ENCODE assay signal across 20 cellular contexts in the genomic region with DNA sequence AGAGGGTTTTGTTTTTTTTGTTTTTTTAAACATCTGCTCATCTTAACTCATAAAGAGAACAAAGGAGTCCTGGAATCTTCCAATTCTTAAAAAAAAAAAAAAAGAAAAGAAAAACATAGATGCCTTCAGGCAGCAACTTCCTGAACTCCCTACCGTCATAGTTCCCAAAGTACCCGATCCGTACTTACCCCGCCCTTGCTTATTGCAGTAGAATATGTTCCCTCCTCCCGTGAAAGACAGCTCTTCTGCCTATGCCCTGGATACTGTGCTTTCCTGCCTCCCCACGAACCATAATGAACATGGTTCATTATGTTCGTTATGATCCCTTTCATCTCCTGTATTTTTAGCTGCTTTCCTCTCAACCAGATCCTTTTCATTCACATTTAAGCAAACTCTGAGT. TPM values are rescaled to one million over a fixed set of nuclear protein-coding genes. Genes with fewer than 3 reads are reported as not detected.
A peak's percentile ranks its signal among the peaks of the same experiment; 100 is the strongest.
DNase-seq lines count a peak whose midpoint lies in the region; ATAC-seq, FAIRE-seq and TF ChIP-seq lines count a peak whose summit lies in the region.
"Had no signal": no experiment of that assay in that cellular context is flagged by ENCODE, and none has a peak within 500 bp of the region (broad histone marks: within the 10 kb centered on the region; RNA-seq: fewer than 3 reads in every experiment).

No MANE protein-coding gene starts in this region.

- no peak overlapping the region for H3K4me3 Mint-ChIP-seq in naive B cell
- H3K4me3 Mint-ChIP-seq in activated CD4-positive, alpha-beta T cell treated with anti-CD3 and anti-CD28 coated beads for 36 hours, result no peak overlapping the region
- H3K4me3 Mint-ChIP-seq: CD4-positive, alpha-beta memory T cell had no signal

- H3K9me1 ChIP-seq in K562 (ENCODE audit: control insufficient read depth, insufficient read depth, low read length), result no peaks in the 10 kb centered on the region

- no peak for ATAC-seq in Right ventricle myocardium inferior
- ATAC-seq in K562, result no peak
- ATAC-seq in naive B cell (ENCODE audit: low read depth in 2 of 2), result no peak
- ATAC-seq in HG02678 (IDR thresholded peaks at IDR 0.05; ENCODE audit: unreplicated experiment), result no peak
- ATAC-seq in activated CD4-positive, alpha-beta T cell treated with anti-CD3 and anti-CD28 coated beads for 36 hours, result no peak
- no peak for ATAC-seq in HG02798 (IDR thresholded peaks at IDR 0.05; ENCODE audit: poor library complexity, unreplicated experiment)
- ATAC-seq: A549, GM12878 had no signal

- H3K4me2 ChIP-seq in K562 (ENCODE audit: insufficient read depth, low read length), result no peak overlapping the region
- H3K4me2 ChIP-seq: A549 had no signal

- H3K9me3 Mint-ChIP-seq in naive B cell, result peaks cover 0 to 7% (median 1%) of the 10 kb centered on the region in 7 donors
- H3K9me3 Mint-ChIP-seq in activated CD4-positive, alpha-beta T cell treated with anti-CD3 and anti-CD28 coated beads for 36 hours (ENCODE audit: low read depth), result no peaks in the 10 kb centered on the region

- H3K27me3 Mint-ChIP-seq in naive B cell, result no peaks in the 10 kb centered on the region
- no peaks in the 10 kb centered on the region for H3K27me3 Mint-ChIP-seq in activated CD4-positive, alpha-beta T cell treated with anti-CD3 and anti-CD28 coated beads for 36 hours
- H3K27me3 Mint-ChIP-seq: CD4-positive, alpha-beta memory T cell had no signal

- TF ChIP-seq CTCF in left ventricle myocardium inferior (IDR thresholded peaks at IDR 0.05; ENCODE audit: borderline replicate concordance) (no peak), K562 (IDR thresholded peaks at IDR 0.05 in 2 of 3, conservative IDR thresholded peaks at IDR 0.05 in 1 of 3; ENCODE audit: insufficient read depth in 2 of 3, low read depth in 1 of 3, low read length in 3 of 3) (no peak)

- no peak for TF ChIP-seq POLR2A in K562 (conservative IDR thresholded peaks at IDR 0.05)

- H3K36me3 Mint-ChIP-seq in naive B cell, result peaks cover 32 to 35% of the 10 kb centered on the region in 2 donors
- peaks cover 18% of the 10 kb centered on the region for H3K36me3 Mint-ChIP-seq in activated CD4-positive, alpha-beta T cell treated with anti-CD3 and anti-CD28 coated beads for 36 hours (ENCODE audit: low read depth)

- H3K9ac ChIP-seq in K562 (ENCODE audit: insufficient read depth in 1 of 2, low read depth in 2 of 2, low read length in 2 of 2), result no peak overlapping the region
- H3K9ac ChIP-seq: GM23248 had no signal

- H3K9me3 ChIP-seq in left ventricle myocardium inferior (replicated peaks) (no peaks in the 10 kb centered on the region), K562 (replicated peaks; ENCODE audit: control insufficient read depth, insufficient read depth, low read depth, low read length) (no peaks in the 10 kb centered on the region)
- H3K9me3 ChIP-seq: A549 had no signal

- CTCF ChIA-PET in K562 (lab: Yijun Ruan, JAX; ENCODE audit: low intra/inter-chr PET ratio), result no interaction called here
- CTCF ChIA-PET in activated CD4-positive, alpha-beta T cell treated with anti-CD3 and anti-CD28 coated beads for 36 hours (lab: Charles Lee), result no interaction called here

- FAIRE-seq in K562 (lab: Jason Lieb, UNC), result peak; percentile 73
- FAIRE-seq: A549, GM12878, GM19239 had no signal

- H3K4me3 ChIP-seq in left ventricle myocardium inferior (no peak overlapping the region), K562 (no peak overlapping the region)
- H3K4me3 ChIP-seq: A549, GM12878, GM23248 had no signal

- intact Hi-C loops in left ventricle myocardium inferior (cut with micrococcal nuclease) (no loop called here), Right ventricle myocardium inferior (cut with DNase I) (no loop called here), K562 (cut with micrococcal nuclease) (no loop called here)
- intact Hi-C loops in activated CD4-positive, alpha-beta T cell treated with anti-CD3 and anti-CD28 coated beads for 36 hours (cut with DNase I, micrococcal nuclease), result no loop called here

- POLR2A ChIA-PET in K562 (lab: Yijun Ruan, JAX), result interaction anchor here (0.9 kb wide), 1 partner anchor 31 kb away, joined by 3 read pairs; no protein-coding TSS in a partner anchor
- POLR2A ChIA-PET in activated CD4-positive, alpha-beta T cell treated with anti-CD3 and anti-CD28 coated beads for 36 hours (lab: Charles Lee), result no interaction called here

- WGBS in K562 (ENCODE audit: insufficient coverage, low coverage, missing lambda C conversion rate), result 75% methylated on average over 7 of the region's 7 CpGs

- peaks cover 3 to 7% (median 5%) of the 10 kb centered on the region in 3 donors for H3K4me1 Mint-ChIP-seq in naive B cell
- H3K4me1 Mint-ChIP-seq in activated CD4-positive, alpha-beta T cell treated with anti-CD3 and anti-CD28 coated beads for 36 hours, result no peaks in the 10 kb centered on the region

- no TSS peak for BruUV-seq in K562 (replicated peaks; lab: Mats Ljungman, UMichigan)

- H2AFZ ChIP-seq in K562 (ENCODE audit: low read depth, low read length), result no peak overlapping the region
- H2AFZ ChIP-seq: GM23248 had no signal

- H3K27ac Mint-ChIP-seq in naive B cell, result peak overlapping the region in 4 of 6 donors; percentile 7 to 26 (median 15)
- H3K27ac Mint-ChIP-seq in activated CD4-positive, alpha-beta T cell treated with anti-CD3 and anti-CD28 coated beads for 36 hours, result no peak overlapping the region

- H3K36me3 ChIP-seq in left ventricle myocardium inferior (peaks cover 42% of the 10 kb centered on the region), K562 (ENCODE audit: control insufficient read depth, insufficient read depth, low read length) (peaks cover 9% of the 10 kb centered on the region; the same call in 2 of the 3 replicates)

- in situ Hi-C loops in K562 (cut with MboI), result no loop called here

- H3K27me3 ChIP-seq in left ventricle myocardium inferior (ENCODE audit: low read depth) (no peaks in the 10 kb centered on the region), K562 (ENCODE audit: control insufficient read depth in 2 of 2, insufficient read depth in 2 of 2, low read length in 2 of 2) (no peaks in the 10 kb centered on the region)

- H3K79me2 ChIP-seq in K562 (ENCODE audit: control insufficient read depth, insufficient read depth, low read length), result no peaks in the 10 kb centered on the region

- TF ChIP-seq EP300 in K562 (IDR thresholded peaks at IDR 0.05; ENCODE audit: low read length), result no peak

- no peak for TF ChIP-seq RAD21 in K562 (CRISPR knock-in tag; conservative IDR thresholded peaks at IDR 0.05 in 1 of 2, IDR thresholded peaks at IDR 0.05 in 1 of 2)

- DNase-seq in left ventricle myocardium inferior (no peak), Right ventricle myocardium inferior (ENCODE audit: missing footprints) (no peak), K562 (ENCODE audit: extremely low read depth in 1 of 4, low spot score in 3 of 4) (no peak), naive B cell (no peak)
- DNase-seq in activated CD4-positive, alpha-beta T cell treated with anti-CD3 and anti-CD28 coated beads for 36 hours, result no peak
- DNase-seq: Calu3; CD4-positive, alpha-beta memory T cell; EL; GM23248; HCEC 1CT; NCI-H1105; NCI-H1694; NCI-H748 treated with DMSO at 0.1 percent for 48 hours; NK-92 treated with Interleukin-12 subunit alpha and Interleukin-12 subunit beta, amount 100 ng/mL, for 24 hours; SIG-M5 had no signal

- H4K20me1 ChIP-seq in K562 (replicated peaks; ENCODE audit: control insufficient read depth, insufficient read depth, low read length), result no peaks in the 10 kb centered on the region

- H3K27ac ChIP-seq in left ventricle myocardium inferior (replicated peaks) (peak overlapping the region; percentile 26), K562 (ENCODE audit: extremely low read depth, low read depth, low read length) (no peak overlapping the region)
- H3K27ac ChIP-seq: A549, GM23248 had no signal

- peaks cover 5% of the 10 kb centered on the region for H3K4me1 ChIP-seq in left ventricle myocardium inferior
- no peaks in the 10 kb centered on the region for H3K4me1 ChIP-seq in K562 (replicated peaks in 1 of 2; ENCODE audit: control insufficient read depth in 2 of 2, insufficient read depth in 2 of 2, low read length in 2 of 2)

TF ChIP-seq in K562, 482 proteins besides CTCF, POLR2A, EP300 and RAD21 (continues in another document):
- no peak for TF ChIP-seq JUND (IDR thresholded peaks at IDR 0.05; ENCODE audit: borderline replicate concordance, low read depth, low read length)
- TF ChIP-seq JUND (tag; IDR thresholded peaks at IDR 0.05; ENCODE audit: borderline replicate concordance, low read depth, low read length), result no peak
- no peak for TF ChIP-seq CREBBP (IDR thresholded peaks at IDR 0.05; ENCODE audit: low read depth, low read length)
- no peak for TF ChIP-seq RFX7 (CRISPR knock-in tag; IDR thresholded peaks at IDR 0.05)
- no peak for TF ChIP-seq EP400 (IDR thresholded peaks at IDR 0.05)
- TF ChIP-seq DMBX1 (CRISPR knock-in tag; IDR thresholded peaks at IDR 0.05; ENCODE audit: borderline replicate concordance), result no peak

RNA-seq across cellular contexts. Expression of gene KLHL5, which starts 40.3 kb away (rescaled TPM):
- total RNA-seq in left ventricle myocardium inferior (11.2 TPM), Right ventricle myocardium inferior (15.4 TPM), K562 (2014; rRNA removed) (14.1 and 16.7 TPM in 2 replicates), K562 (2014; rRNA removed; fragmentation: Illumina TruSeq; extraction: Trizol) (30.8 and 34.3 TPM in 2 replicates), K562 (2015; rRNA removed; fragmentation: Illumina TruSeq; extraction: Trizol) (24.9 and 28.0 TPM in 2 replicates), K562 (2021) (21.0 and 22.9 TPM in 2 replicates)
- total RNA-seq in K562 (2011; cell fraction: chromatin; rRNA removed; ENCODE audit: low replicate concordance), result 7.4 and 18.8 TPM in 2 replicates
- total RNA-seq in K562 (2011; cell fraction: nucleolus; rRNA removed), result 3.7 TPM in 2 replicates
- total RNA-seq in K562 (2011; cell fraction: nucleoplasm; rRNA removed), result 8.4 and 14.3 TPM in 2 replicates
- polyA plus RNA-seq in K562 (2011; rRNA removed) (22.1 and 27.9 TPM in 2 replicates), K562 (2014; fragmentation: Illumina TruSeq; extraction: Trizol) (21.1 and 22.1 TPM in 2 replicates), K562 (2014; fragmentation: Nextera tagmentation; extraction: Ambion mirVana) (1 to 10 TPM; 8.0 to 8.8 TPM), K562 (2014; rRNA removed) (12.2 and 16.3 TPM in 2 replicates), naive B cell (ENCODE audit: low read depth in 6 of 6) (10 to 100 TPM; 21.4 to 42.3 (median 25.2) TPM)
- 6.5 and 28.1 TPM in 2 replicates for polyA plus RNA-seq in K562 (2011; cell fraction: cytosol; rRNA removed)
- 6.3 and 16.1 TPM in 2 replicates for polyA plus RNA-seq in K562 (2011; cell fraction: nucleus; rRNA removed)
- 24.3 and 24.7 TPM in 2 replicates for polyA plus RNA-seq in K562 (2012)
- 56.2 and 82.8 TPM in 2 replicates for polyA minus RNA-seq in K562 (2011; rRNA and poly(A)+ RNA removed)
- 16.0 and 22.0 TPM in 2 replicates for polyA minus RNA-seq in K562 (2011; cell fraction: cytosol; rRNA and poly(A)+ RNA removed)
- polyA minus RNA-seq in K562 (2011; cell fraction: nucleus; rRNA and poly(A)+ RNA removed), result 5.4 and 14.7 TPM in 2 replicates
- 10 to 100 TPM; 11.6 to 14.3 TPM for total RNA-seq in activated CD4-positive, alpha-beta T cell treated with anti-CD3 and anti-CD28 coated beads for 36 hours
